16 cellular contexts compared by ENCODE assay signal in the genomic region with DNA sequence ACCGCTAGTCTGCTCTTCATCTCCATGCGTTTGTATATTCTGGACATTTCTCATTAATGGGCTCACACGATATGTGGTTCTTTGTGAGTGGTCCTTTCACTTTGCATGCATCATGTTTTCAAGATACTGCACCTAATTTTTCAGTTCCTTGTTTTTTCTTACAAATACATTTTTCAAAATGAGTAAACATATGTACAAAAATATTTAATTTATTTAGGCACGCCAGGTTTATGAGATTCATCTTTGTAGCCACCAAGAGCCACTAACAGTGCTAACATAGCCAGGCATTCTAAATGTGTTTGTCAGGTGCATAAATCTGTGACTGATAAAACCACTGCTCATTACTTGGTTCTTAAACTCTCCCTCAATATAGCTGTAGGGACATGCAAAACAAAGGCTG.
DNase-seq lines count a peak whose midpoint lies in the region; ATAC-seq and TF ChIP-seq lines count a peak whose summit lies in the region.
"Had no signal": no experiment of that assay in that cellular context is flagged by ENCODE, and none has a peak within 500 bp of the region (broad histone marks: within the 10 kb centered on the region; RNA-seq: fewer than 3 reads in every experiment).

No MANE protein-coding gene starts in this region.

- BruUV-seq in Caco-2 (replicated peaks; lab: Mats Ljungman, UMichigan) = no TSS peak

- H3K36me3 Mint-ChIP-seq in stimulated activated naive B cell treated with anti-CD40 and anti-IgM and Interleukin-4, amounts not matched to agents 10 μg/mL and 1 μg/mL and 100 μg/mL, for 72 hours = no peaks in the 10 kb centered on the region
- H3K36me3 Mint-ChIP-seq in Caco-2 (ENCODE audit: insufficient read depth, unreplicated experiment) = peaks cover 6% of the 10 kb centered on the region
- H3K36me3 Mint-ChIP-seq: activated naive CD4-positive, alpha-beta T cell treated with anti-CD3 and anti-CD28 coated beads, Interleukin-2, amount 50 U/mL, for 72 hours; CD4-positive, CD25-positive, alpha-beta regulatory T cell had no signal

- no peaks in the 10 kb centered on the region for H3K9me3 ChIP-seq in Caco-2
- H3K9me3 ChIP-seq in tibial nerve = no peaks in the 10 kb centered on the region
- H3K9me3 ChIP-seq: neutrophil had no signal

- no peak for TF ChIP-seq POLR2A in tibial nerve (IDR thresholded peaks at IDR 0.05)

- TF ChIP-seq EP300 in tibial nerve (IDR thresholded peaks at IDR 0.05) = no peak

- intact Hi-C loops in Caco-2 (cut with micrococcal nuclease; ENCODE audit: unreplicated experiment) = no loop called here

- H3K9me3 Mint-ChIP-seq in stimulated activated naive B cell treated with anti-CD40 and anti-IgM and Interleukin-4, amounts not matched to agents 10 μg/mL and 1 μg/mL and 100 μg/mL, for 72 hours = no peaks in the 10 kb centered on the region
- H3K9me3 Mint-ChIP-seq in Caco-2 (ENCODE audit: unreplicated experiment) = no peaks in the 10 kb centered on the region
- H3K9me3 Mint-ChIP-seq: activated naive CD4-positive, alpha-beta T cell treated with anti-CD3 and anti-CD28 coated beads, Interleukin-2, amount 50 U/mL, for 72 hours had no signal

- H3K4me3 Mint-ChIP-seq in stimulated activated naive B cell treated with anti-CD40 and anti-IgM and Interleukin-4, amounts not matched to agents 10 μg/mL and 1 μg/mL and 100 μg/mL, for 72 hours = no peak overlapping the region
- H3K4me3 Mint-ChIP-seq in Caco-2 (ENCODE audit: unreplicated experiment) = no peak overlapping the region

- CTCF ChIA-PET in Caco-2 (lab: Charles Lee) = no interaction called here

- H3K27me3 ChIP-seq in Caco-2 (replicated peaks; ENCODE audit: control insufficient read depth, insufficient read depth, low read length) = no peaks in the 10 kb centered on the region
- H3K27me3 ChIP-seq in tibial nerve = no peaks in the 10 kb centered on the region
- H3K27me3 ChIP-seq: cardiac muscle cell, neutrophil had no signal

- ATAC-seq in GM19035 (IDR thresholded peaks at IDR 0.05; ENCODE audit: unreplicated experiment) = peak; percentile 78
- peak; percentile 73 for ATAC-seq in GM21576 (IDR thresholded peaks at IDR 0.05; ENCODE audit: unreplicated experiment)
- peak; percentile 63 for ATAC-seq in HG03064 (IDR thresholded peaks at IDR 0.05; ENCODE audit: low read depth, unreplicated experiment)
- ATAC-seq in stimulated activated naive B cell treated with anti-CD40 and anti-IgM and Interleukin-4, amounts not matched to agents 10 μg/mL and 1 μg/mL and 100 μg/mL, for 72 hours (replicated peaks) = peak; percentile 25 to 60
- ATAC-seq: activated naive CD4-positive, alpha-beta T cell treated with anti-CD3 and anti-CD28 coated beads, Interleukin-2, amount 50 U/mL, for 72 hours had no signal

- H3K4me1 Mint-ChIP-seq in stimulated activated naive B cell treated with anti-CD40 and anti-IgM and Interleukin-4, amounts not matched to agents 10 μg/mL and 1 μg/mL and 100 μg/mL, for 72 hours = peaks cover 2 to 11% of the 10 kb centered on the region in 2 donors
- no peaks in the 10 kb centered on the region for H3K4me1 Mint-ChIP-seq in Caco-2 (ENCODE audit: low read depth, unreplicated experiment)
- H3K4me1 Mint-ChIP-seq: CD4-positive, CD25-positive, alpha-beta regulatory T cell had no signal

- TF ChIP-seq CTCF in Caco-2 (IDR thresholded peaks at IDR 0.05; ENCODE audit: insufficient read depth in 1 of 2, low read depth in 1 of 2, low read length in 1 of 2, severe bottlenecking in 1 of 2, unreplicated experiment in 1 of 2) (no peak), tibial nerve (IDR thresholded peaks at IDR 0.05) (no peak)

- no peak overlapping the region for H3K27ac ChIP-seq in tibial nerve
- H3K27ac ChIP-seq: cardiac muscle cell, HL-60, neutrophil, skin epidermis had no signal

- H3K4me3 ChIP-seq in Caco-2 (ENCODE audit: low read depth, low read length) (no peak overlapping the region), tibial nerve (no peak overlapping the region)
- H3K4me3 ChIP-seq: cardiac muscle cell, skin epidermis had no signal

- H3K4me1 ChIP-seq in Caco-2 = no peaks in the 10 kb centered on the region
- H3K4me1 ChIP-seq in tibial nerve = no peaks in the 10 kb centered on the region

- WGBS in tibial nerve, 2 donors = 94 to 95% methylated on average over 4 of the region's 4 CpGs

- no peak for DNase-seq in stimulated activated naive B cell treated with anti-CD40 and anti-IgM and Interleukin-4, amounts not matched to agents 10 μg/mL and 1 μg/mL and 100 μg/mL, for 72 hours
- DNase-seq in Caco-2 = no peak
- DNase-seq in GDM1 (lab: John Stamatoyannopoulos, UW) = no peak
- DNase-seq in tibial nerve (ENCODE audit: low spot score in 2 of 2) = no peak
- DNase-seq: CD4-positive, CD25-positive, alpha-beta regulatory T cell; GF-D8; NCI-H2107; substantia nigra had no signal

- no peaks in the 10 kb centered on the region for H3K27me3 Mint-ChIP-seq in stimulated activated naive B cell treated with anti-CD40 and anti-IgM and Interleukin-4, amounts not matched to agents 10 μg/mL and 1 μg/mL and 100 μg/mL, for 72 hours
- H3K27me3 Mint-ChIP-seq in Caco-2 (ENCODE audit: insufficient read depth, unreplicated experiment) = no peaks in the 10 kb centered on the region
- H3K27me3 Mint-ChIP-seq: CD4-positive, CD25-positive, alpha-beta regulatory T cell had no signal

- H3K36me3 ChIP-seq in Caco-2 (ENCODE audit: control insufficient read depth, insufficient read depth, low read length) = no peaks in the 10 kb centered on the region
- no peaks in the 10 kb centered on the region for H3K36me3 ChIP-seq in tibial nerve
- H3K36me3 ChIP-seq: cardiac muscle cell, neutrophil had no signal

- H3K27ac Mint-ChIP-seq in stimulated activated naive B cell treated with anti-CD40 and anti-IgM and Interleukin-4, amounts not matched to agents 10 μg/mL and 1 μg/mL and 100 μg/mL, for 72 hours = no peak overlapping the region
- H3K27ac Mint-ChIP-seq in Caco-2 (ENCODE audit: unreplicated experiment) = no peak overlapping the region
- H3K27ac Mint-ChIP-seq: activated naive CD4-positive, alpha-beta T cell treated with anti-CD3 and anti-CD28 coated beads, Interleukin-2, amount 50 U/mL, for 72 hours had no signal

- POLR2A ChIA-PET in Caco-2 (lab: Charles Lee) = no interaction called here
